Comparison of ENCODE assay signal across 8 cellular contexts in genomic region chr17:2042355-2042929, GRCh38. TPM values are rescaled to one million over a fixed set of nuclear protein-coding genes. Genes with fewer than 3 reads are reported as not detected.
A peak's percentile ranks its signal among the peaks of the same experiment; 100 is the strongest.
DNase-seq lines count a peak whose midpoint lies in the region; ATAC-seq and TF ChIP-seq lines count a peak whose summit lies in the region.

No MANE protein-coding gene starts in this region.

- DNase-seq in activated naive CD4-positive, alpha-beta T cell treated with anti-CD3 and anti-CD28 coated beads for 36 hours: no peak
- DNase-seq in activated naive CD4-positive, alpha-beta T cell treated with anti-CD3 and anti-CD28 coated beads, Interleukin-2, amount 50 U/mL, for 16 hours: no peak
- DNase-seq in T-helper 17 cell (no peak), fibroblast of pulmonary artery (ENCODE audit: low read depth) (peak; percentile 59), osteocyte (ENCODE audit: extremely low spot score, unreplicated experiment) (no peak), OCI-M2 (lab: John Stamatoyannopoulos, UW; ENCODE audit: unreplicated experiment) (no peak), NCI-H2107 (lab: John Stamatoyannopoulos, UW) (no peak), SIG-M5 (lab: John Stamatoyannopoulos, UW) (no peak)

- H3K36me3 Mint-ChIP-seq in activated naive CD4-positive, alpha-beta T cell treated with anti-CD3 and anti-CD28 coated beads for 36 hours (ENCODE audit: low read depth): peaks cover 21% of the 10 kb centered on the region
- H3K36me3 Mint-ChIP-seq in T-helper 17 cell (ENCODE audit: low read depth): no peaks in the 10 kb centered on the region
- peaks cover 16% of the 10 kb centered on the region for H3K36me3 Mint-ChIP-seq in osteocyte (ENCODE audit: unreplicated experiment)

- peak overlapping the region; percentile 94 for H3K4me3 ChIP-seq in fibroblast of pulmonary artery (replicated peaks; ENCODE audit: low read depth, low read length)

- H3K4me1 Mint-ChIP-seq in activated naive CD4-positive, alpha-beta T cell treated with anti-CD3 and anti-CD28 coated beads for 36 hours (ENCODE audit: low read depth): peaks cover 27% of the 10 kb centered on the region
- peaks cover 14% of the 10 kb centered on the region for H3K4me1 Mint-ChIP-seq in T-helper 17 cell
- H3K4me1 Mint-ChIP-seq in osteocyte (ENCODE audit: unreplicated experiment): peaks cover 23% of the 10 kb centered on the region

- no peaks in the 10 kb centered on the region for H3K9me3 Mint-ChIP-seq in activated naive CD4-positive, alpha-beta T cell treated with anti-CD3 and anti-CD28 coated beads for 36 hours
- H3K9me3 Mint-ChIP-seq in osteocyte (ENCODE audit: unreplicated experiment): no peaks in the 10 kb centered on the region

- CTCF ChIA-PET in activated naive CD4-positive, alpha-beta T cell treated with anti-CD3 and anti-CD28 coated beads for 36 hours (lab: Charles Lee): interaction anchor here (2.1 kb wide), 1 partner anchor 14 kb away, joined by 5 read pairs; no protein-coding TSS in a partner anchor

- peak overlapping the region; percentile 94 for H3K4me3 Mint-ChIP-seq in activated naive CD4-positive, alpha-beta T cell treated with anti-CD3 and anti-CD28 coated beads for 36 hours
- H3K4me3 Mint-ChIP-seq in T-helper 17 cell (peak overlapping the region; percentile 94), osteocyte (ENCODE audit: unreplicated experiment) (peak overlapping the region; percentile 90)

- no peak for ATAC-seq in T-helper 17 cell

- TF ChIP-seq CTCF in fibroblast of pulmonary artery (IDR thresholded peaks at IDR 0.05; ENCODE audit: low read length, missing control alignments): peak; percentile 48
- TF ChIP-seq CTCF in osteocyte (IDR thresholded peaks at IDR 0.05): peak; percentile 34

- intact Hi-C loops in activated naive CD4-positive, alpha-beta T cell treated with anti-CD3 and anti-CD28 coated beads for 36 hours (cut with micrococcal nuclease): loop anchor here (5.0 kb wide), 1 partner anchor 375 kb away; no protein-coding TSS in a partner anchor

- no peaks in the 10 kb centered on the region for H3K27me3 Mint-ChIP-seq in activated naive CD4-positive, alpha-beta T cell treated with anti-CD3 and anti-CD28 coated beads for 36 hours (ENCODE audit: low read depth)
- H3K27me3 Mint-ChIP-seq in T-helper 17 cell (no peaks in the 10 kb centered on the region), osteocyte (ENCODE audit: unreplicated experiment) (no peaks in the 10 kb centered on the region)

- H3K9me3 ChIP-seq in T-helper 17 cell (ENCODE audit: control insufficient read depth, low read length, poor library complexity, severe bottlenecking): no peaks in the 10 kb centered on the region

- peak overlapping the region; percentile 93 for H3K27ac Mint-ChIP-seq in activated naive CD4-positive, alpha-beta T cell treated with anti-CD3 and anti-CD28 coated beads for 36 hours
- H3K27ac Mint-ChIP-seq in T-helper 17 cell (peak overlapping the region; percentile 95), osteocyte (ENCODE audit: unreplicated experiment) (peak overlapping the region; percentile 95)

RNA-seq across cellular contexts. Expression of gene OVCA2, which starts 0.6 kb away (rescaled TPM):
- total RNA-seq in activated naive CD4-positive, alpha-beta T cell treated with anti-CD3 and anti-CD28 coated beads for 36 hours: 10 to 100 TPM; 22.7 to 24.7 TPM
- total RNA-seq in T-helper 17 cell (10 to 100 TPM; 28.4 to 35.2 TPM), osteocyte (33.2 and 35.9 TPM in 2 replicates)

RNA-seq across cellular contexts. Expression of gene HIC1, which starts 12.5 kb away (rescaled TPM):
- total RNA-seq in activated naive CD4-positive, alpha-beta T cell treated with anti-CD3 and anti-CD28 coated beads for 36 hours: 10 to 100 TPM; 14.8 TPM
- total RNA-seq in T-helper 17 cell (1 to 10 TPM; 4.6 to 8.1 TPM), osteocyte (3.3 and 3.7 TPM in 2 replicates)

RNA-seq across cellular contexts. Expression of gene DPH1, which starts 12.5 kb away (rescaled TPM):
- total RNA-seq in activated naive CD4-positive, alpha-beta T cell treated with anti-CD3 and anti-CD28 coated beads for 36 hours: 10 to 100 TPM; 31.1 to 34.1 TPM
- 10 to 100 TPM; 85.1 to 92.6 TPM for total RNA-seq in T-helper 17 cell
- 57.3 and 59.0 TPM in 2 replicates for total RNA-seq in osteocyte

RNA-seq across cellular contexts. Expression of gene RTN4RL1, which starts 17.3 kb away (rescaled TPM):
- under 1 TPM; 0.14 to 0.30 TPM for total RNA-seq in activated naive CD4-positive, alpha-beta T cell treated with anti-CD3 and anti-CD28 coated beads for 36 hours
- total RNA-seq in T-helper 17 cell (under 1 TPM; 0.21 to 0.90 TPM), osteocyte (3.7 and 3.8 TPM in 2 replicates)
